ENCODE assay signal across 1 cellular context in the genomic region with DNA sequence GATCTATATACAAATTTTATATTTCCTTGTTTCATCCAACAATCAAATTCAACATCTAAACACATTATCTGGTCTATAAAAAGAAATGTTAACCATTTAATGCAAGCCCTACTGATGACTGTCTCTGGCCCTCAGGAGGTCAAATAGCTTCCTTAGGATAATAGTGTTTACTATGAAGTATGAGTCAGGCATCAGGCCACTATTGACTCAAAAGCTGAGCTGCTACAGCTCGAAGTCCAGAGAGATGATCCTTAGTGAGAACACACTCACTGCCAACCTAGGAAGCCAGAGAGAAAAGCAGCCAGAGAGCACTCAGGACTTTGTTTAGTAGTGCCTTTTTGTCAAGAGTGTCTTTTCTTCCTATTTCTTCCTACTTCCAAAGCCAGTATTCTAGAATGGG.
A peak's percentile ranks its signal among the peaks of the same experiment; 100 is the strongest.
TF ChIP-seq lines count a peak whose summit lies in the region.

No MANE protein-coding gene starts in this region.

TF ChIP-seq in HepG2, 621 proteins besides CTCF, POLR2A, EP300 and RAD21 (continued from another document and continues in another):
- TF ChIP-seq, protein P1, sequence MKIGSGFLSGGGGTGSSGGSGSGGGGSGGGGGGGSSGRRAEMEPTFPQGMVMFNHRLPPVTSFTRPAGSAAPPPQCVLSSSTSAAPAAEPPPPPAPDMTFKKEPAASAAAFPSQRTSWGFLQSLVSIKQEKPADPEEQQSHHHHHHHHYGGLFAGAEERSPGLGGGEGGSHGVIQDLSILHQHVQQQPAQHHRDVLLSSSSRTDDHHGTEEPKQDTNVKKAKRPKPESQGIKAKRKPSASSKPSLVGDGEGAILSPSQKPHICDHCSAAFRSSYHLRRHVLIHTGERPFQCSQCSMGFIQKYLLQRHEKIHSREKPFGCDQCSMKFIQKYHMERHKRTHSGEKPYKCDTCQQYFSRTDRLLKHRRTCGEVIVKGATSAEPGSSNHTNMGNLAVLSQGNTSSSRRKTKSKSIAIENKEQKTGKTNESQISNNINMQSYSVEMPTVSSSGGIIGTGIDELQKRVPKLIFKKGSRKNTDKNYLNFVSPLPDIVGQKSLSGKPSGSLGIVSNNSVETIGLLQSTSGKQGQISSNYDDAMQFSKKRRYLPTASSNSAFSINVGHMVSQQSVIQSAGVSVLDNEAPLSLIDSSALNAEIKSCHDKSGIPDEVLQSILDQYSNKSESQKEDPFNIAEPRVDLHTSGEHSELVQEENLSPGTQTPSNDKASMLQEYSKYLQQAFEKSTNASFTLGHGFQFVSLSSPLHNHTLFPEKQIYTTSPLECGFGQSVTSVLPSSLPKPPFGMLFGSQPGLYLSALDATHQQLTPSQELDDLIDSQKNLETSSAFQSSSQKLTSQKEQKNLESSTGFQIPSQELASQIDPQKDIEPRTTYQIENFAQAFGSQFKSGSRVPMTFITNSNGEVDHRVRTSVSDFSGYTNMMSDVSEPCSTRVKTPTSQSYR (CRISPR knock-in tag; IDR thresholded peaks at IDR 0.05; ENCODE audit: borderline replicate concordance): no peak; the same call in 1 of the 2 replicates
- TF ChIP-seq ZFX (CRISPR knock-in tag; IDR thresholded peaks at IDR 0.05; ENCODE audit: low read depth) (no peak), ZNF607 (CRISPR knock-in tag; IDR thresholded peaks at IDR 0.05; ENCODE audit: borderline replicate concordance) (no peak), ZNF557 (CRISPR knock-in tag; IDR thresholded peaks at IDR 0.05) (no peak), THAP8 (CRISPR knock-in tag; IDR thresholded peaks at IDR 0.05; ENCODE audit: borderline replicate concordance) (no peak), ZNF264 (CRISPR knock-in tag; IDR thresholded peaks at IDR 0.05) (peak; percentile 87), TEAD3 (CRISPR knock-in tag; optimal IDR thresholded peaks at IDR 0.05; ENCODE audit: borderline replicate concordance) (peak; percentile 86), ZNF180 (CRISPR knock-in tag; IDR thresholded peaks at IDR 0.05; ENCODE audit: borderline replicate concordance, low read depth) (no peak), CSRNP1 (CRISPR knock-in tag; IDR thresholded peaks at IDR 0.05) (no peak), PHF5A (CRISPR knock-in tag; IDR thresholded peaks at IDR 0.05; ENCODE audit: low read depth, unreplicated experiment) (no peak), ZNF121 (CRISPR knock-in tag; IDR thresholded peaks at IDR 0.05) (no peak), MXI1 (IDR thresholded peaks at IDR 0.05; ENCODE audit: borderline replicate concordance, low read depth, low read length) (no peak), RFXANK (CRISPR knock-in tag; IDR thresholded peaks at IDR 0.05) (no peak), MAF1 (CRISPR knock-in tag; IDR thresholded peaks at IDR 0.05; ENCODE audit: borderline replicate concordance) (no peak), MAZ (IDR thresholded peaks at IDR 0.05; ENCODE audit: borderline replicate concordance, low read depth, low read length) (no peak), MAZ (CRISPR knock-in tag; IDR thresholded peaks at IDR 0.05; ENCODE audit: low read depth) (no peak; the same call in 1 of the 2 replicates), TBX2 (CRISPR knock-in tag; IDR thresholded peaks at IDR 0.05; ENCODE audit: borderline replicate concordance) (peak; percentile 47; the same call in 1 of the 2 replicates), ZNF879 (CRISPR knock-in tag; IDR thresholded peaks at IDR 0.05) (no peak), ZBTB3 (CRISPR knock-in tag; IDR thresholded peaks at IDR 0.05; ENCODE audit: borderline replicate concordance, low read depth) (no peak), HNRNPH1 (optimal IDR thresholded peaks at IDR 0.05; ENCODE audit: low read depth, low read length) (no peak), ZNF292 (CRISPR knock-in tag; IDR thresholded peaks at IDR 0.05; ENCODE audit: borderline replicate concordance, low read depth) (peak; percentile 76; the same call in 1 of the 2 replicates), ZMAT3 (CRISPR knock-in tag; conservative IDR thresholded peaks at IDR 0.05) (no peak), RXRB (CRISPR knock-in tag; IDR thresholded peaks at IDR 0.05; ENCODE audit: borderline replicate concordance) (peak; percentile 83), NR2F2 (IDR thresholded peaks at IDR 0.05; ENCODE audit: borderline replicate concordance, low read depth) (peak; percentile 58; the same call in 1 of the 2 replicates), ATF6 (CRISPR knock-in tag; conservative IDR thresholded peaks at IDR 0.05) (no peak), PITX1 (CRISPR knock-in tag; IDR thresholded peaks at IDR 0.05) (peak; percentile 78), KLF9 (CRISPR knock-in tag; IDR thresholded peaks at IDR 0.05; ENCODE audit: low read depth) (no peak), MEF2D (CRISPR knock-in tag; IDR thresholded peaks at IDR 0.05) (peak; percentile 71), MTERF4 (CRISPR knock-in tag; IDR thresholded peaks at IDR 0.05) (no peak), ZNF713 (CRISPR knock-in tag; IDR thresholded peaks at IDR 0.05) (no peak), SMC3 (IDR thresholded peaks at IDR 0.05; ENCODE audit: low read length) (peak; percentile 38), HMGA1 (CRISPR knock-in tag; conservative IDR thresholded peaks at IDR 0.05) (no peak), ZBTB20 (CRISPR knock-in tag; IDR thresholded peaks at IDR 0.05; ENCODE audit: borderline replicate concordance, low read depth) (peak; percentile 67; the same call in 1 of the 2 replicates), BORCS8-MEF2B (CRISPR knock-in tag; IDR thresholded peaks at IDR 0.05) (no peak), RBM39 (IDR thresholded peaks at IDR 0.05; ENCODE audit: low read depth, low read length, poor library complexity, severe bottlenecking) (no peak), ZNF776 (CRISPR knock-in tag; IDR thresholded peaks at IDR 0.05) (no peak), HDAC1 (CRISPR knock-in tag; IDR thresholded peaks at IDR 0.05) (peak; percentile 65), ZNF792 (CRISPR knock-in tag; IDR thresholded peaks at IDR 0.05) (peak; percentile 72; the same call in 1 of the 2 replicates), SALL1 (CRISPR knock-in tag; IDR thresholded peaks at IDR 0.05) (peak; percentile 92), SPEN (CRISPR knock-in tag; IDR thresholded peaks at IDR 0.05; ENCODE audit: low read depth) (peak; percentile 47; the same call in 1 of the 2 replicates), ARHGAP35 (CRISPR knock-in tag; IDR thresholded peaks at IDR 0.05; ENCODE audit: borderline replicate concordance) (no peak), ZNF709 (CRISPR knock-in tag; IDR thresholded peaks at IDR 0.05) (no peak), CREB3 (CRISPR knock-in tag; IDR thresholded peaks at IDR 0.05) (no peak), ZNF20 (CRISPR knock-in tag; IDR thresholded peaks at IDR 0.05) (no peak), GATAD1 (CRISPR knock-in tag; IDR thresholded peaks at IDR 0.05) (no peak), KDM5A (IDR thresholded peaks at IDR 0.05; ENCODE audit: borderline replicate concordance, low read length) (no peak), KDM1A (CRISPR knock-in tag; IDR thresholded peaks at IDR 0.05) (peak; percentile 48; the same call in 1 of the 2 replicates), AKAP8 (CRISPR knock-in tag; IDR thresholded peaks at IDR 0.05) (no peak), HHEX (CRISPR knock-in tag; IDR thresholded peaks at IDR 0.05) (no peak), ZNF224 (CRISPR knock-in tag; IDR thresholded peaks at IDR 0.05) (0 out of 2 replicates have a peak, but pooled peaks have one; percentile 76)
- TF ChIP-seq, protein P2, sequence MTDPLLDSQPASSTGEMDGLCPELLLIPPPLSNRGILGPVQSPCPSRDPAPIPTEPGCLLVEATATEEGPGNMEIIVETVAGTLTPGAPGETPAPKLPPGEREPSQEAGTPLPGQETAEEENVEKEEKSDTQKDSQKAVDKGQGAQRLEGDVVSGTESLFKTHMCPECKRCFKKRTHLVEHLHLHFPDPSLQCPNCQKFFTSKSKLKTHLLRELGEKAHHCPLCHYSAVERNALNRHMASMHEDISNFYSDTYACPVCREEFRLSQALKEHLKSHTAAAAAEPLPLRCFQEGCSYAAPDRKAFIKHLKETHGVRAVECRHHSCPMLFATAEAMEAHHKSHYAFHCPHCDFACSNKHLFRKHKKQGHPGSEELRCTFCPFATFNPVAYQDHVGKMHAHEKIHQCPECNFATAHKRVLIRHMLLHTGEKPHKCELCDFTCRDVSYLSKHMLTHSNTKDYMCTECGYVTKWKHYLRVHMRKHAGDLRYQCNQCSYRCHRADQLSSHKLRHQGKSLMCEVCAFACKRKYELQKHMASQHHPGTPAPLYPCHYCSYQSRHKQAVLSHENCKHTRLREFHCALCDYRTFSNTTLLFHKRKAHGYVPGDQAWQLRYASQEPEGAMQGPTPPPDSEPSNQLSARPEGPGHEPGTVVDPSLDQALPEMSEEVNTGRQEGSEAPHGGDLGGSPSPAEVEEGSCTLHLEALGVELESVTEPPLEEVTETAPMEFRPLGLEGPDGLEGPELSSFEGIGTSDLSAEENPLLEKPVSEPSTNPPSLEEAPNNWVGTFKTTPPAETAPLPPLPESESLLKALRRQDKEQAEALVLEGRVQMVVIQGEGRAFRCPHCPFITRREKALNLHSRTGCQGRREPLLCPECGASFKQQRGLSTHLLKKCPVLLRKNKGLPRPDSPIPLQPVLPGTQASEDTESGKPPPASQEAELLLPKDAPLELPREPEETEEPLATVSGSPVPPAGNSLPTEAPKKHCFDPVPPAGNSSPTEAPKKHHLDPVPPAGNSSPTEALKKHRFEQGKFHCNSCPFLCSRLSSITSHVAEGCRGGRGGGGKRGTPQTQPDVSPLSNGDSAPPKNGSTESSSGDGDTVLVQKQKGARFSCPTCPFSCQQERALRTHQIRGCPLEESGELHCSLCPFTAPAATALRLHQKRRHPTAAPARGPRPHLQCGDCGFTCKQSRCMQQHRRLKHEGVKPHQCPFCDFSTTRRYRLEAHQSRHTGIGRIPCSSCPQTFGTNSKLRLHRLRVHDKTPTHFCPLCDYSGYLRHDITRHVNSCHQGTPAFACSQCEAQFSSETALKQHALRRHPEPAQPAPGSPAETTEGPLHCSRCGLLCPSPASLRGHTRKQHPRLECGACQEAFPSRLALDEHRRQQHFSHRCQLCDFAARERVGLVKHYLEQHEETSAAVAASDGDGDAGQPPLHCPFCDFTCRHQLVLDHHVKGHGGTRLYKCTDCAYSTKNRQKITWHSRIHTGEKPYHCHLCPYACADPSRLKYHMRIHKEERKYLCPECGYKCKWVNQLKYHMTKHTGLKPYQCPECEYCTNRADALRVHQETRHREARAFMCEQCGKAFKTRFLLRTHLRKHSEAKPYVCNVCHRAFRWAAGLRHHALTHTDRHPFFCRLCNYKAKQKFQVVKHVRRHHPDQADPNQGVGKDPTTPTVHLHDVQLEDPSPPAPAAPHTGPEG (CRISPR knock-in tag; IDR thresholded peaks at IDR 0.05): no peak
